Comparison of ENCODE assay signal across 31 cellular contexts in the genomic region with DNA sequence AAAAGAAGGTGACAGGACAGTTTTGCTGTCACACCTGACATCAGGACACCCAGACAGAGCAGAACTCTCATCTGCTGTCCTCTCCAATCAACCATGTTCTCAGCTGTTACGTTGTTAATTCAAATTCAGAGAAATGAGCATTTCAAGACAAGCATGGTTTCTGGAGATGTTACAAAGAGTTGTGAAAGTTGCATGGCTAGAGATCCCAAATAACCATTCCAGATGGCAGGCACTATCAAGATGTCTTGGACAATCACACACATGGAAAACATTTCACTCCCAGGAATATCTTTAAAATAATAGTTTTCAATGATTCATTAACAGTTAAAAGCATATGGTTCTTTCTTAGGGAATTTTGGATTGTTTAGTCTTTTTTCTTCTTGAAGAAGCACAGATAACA.
"Had no signal": no experiment of that assay in that cellular context is flagged by ENCODE, and none has a peak within 500 bp of the region (broad histone marks: within the 10 kb centered on the region; RNA-seq: fewer than 3 reads in every experiment).

No MANE protein-coding gene starts in this region.

- H3K9ac ChIP-seq: neural progenitor cell, parathyroid adenoma had no signal

- DNase-seq: natural killer cell; occipital lobe; ovary; posterior cingulate gyrus; psoas muscle; right cardiac atrium; right lobe of liver; spleen; stimulated activated CD4-positive, alpha-beta T cell treated with anti-CD3 and anti-CD28 coated beads, Interleukin-12 subunit alpha, Interleukin-12 subunit beta, amount 100 ng/mL, for 4 hours; stimulated activated CD4-positive, alpha-beta T cell treated with anti-CD3 and anti-CD28 coated beads, Interleukin-1b, Interleukin-23, amount 100 ng/mL, for 48 hours; stimulated activated CD4-positive, alpha-beta T cell treated with anti-CD3 and anti-CD28 coated beads, Interleukin-4, amount 100 ng/mL, for 1 hour; stimulated activated CD4-positive, alpha-beta T cell treated with anti-CD3 and anti-CD28 coated beads, Interleukin-4, amount 100 ng/mL, for 4 hours; stimulated activated CD8-positive, alpha-beta memory T cell treated with anti-CD3 and anti-CD28 coated beads, Interleukin-4, amount 100 ng/mL, for 48 hours; stimulated activated naive CD4-positive, alpha-beta T cell; stimulated activated naive CD8-positive, alpha-beta T cell treated with anti-CD3 and anti-CD28 coated beads, Interleukin-15, amount 100 ng/mL, for 72 hours; stimulated activated naive CD8-positive, alpha-beta T cell treated with anti-CD3 and anti-CD28 coated beads, Interleukin-15, Interleukin-2, amounts not matched to agents 100 U/mL and 50 U/mL, for 24 hours; substantia nigra; testis; tibial artery; transverse colon; upper lobe of right lung; uterus had no signal

- H3K36me3 Mint-ChIP-seq: natural killer cell; neural progenitor cell; stimulated activated memory B cell treated with anti-CD40 and anti-IgM and Interleukin-4, amounts not matched to agents 10 μg/mL and 1 μg/mL and 100 μg/mL, for 72 hours; type B pancreatic cell had no signal

- H3K4me3 ChIP-seq: neural progenitor cell, ovary, psoas muscle, right lobe of liver, skin epidermis, smooth muscle cell, spleen, suprapubic skin, testis, tibial artery, transverse colon, upper lobe of right lung, uterus had no signal

- H3K27me3 ChIP-seq: neural progenitor cell, ovary, right lobe of liver, spleen, suprapubic skin, testis, tibial artery, upper lobe of right lung, uterus had no signal

- H3K4me3 Mint-ChIP-seq: natural killer cell; nephron; neural progenitor cell; stimulated activated memory B cell treated with anti-CD40 and anti-IgM and Interleukin-4, amounts not matched to agents 10 μg/mL and 1 μg/mL and 100 μg/mL, for 72 hours; stimulated activated naive CD8-positive, alpha-beta T cell treated with anti-CD3 and anti-CD28 coated beads, Interleukin-15, amount 100 ng/mL, for 72 hours; type B pancreatic cell had no signal

- H3K27ac Mint-ChIP-seq: natural killer cell; nephron; neural progenitor cell; progenitor cell of endocrine pancreas; stimulated activated memory B cell treated with anti-CD40 and anti-IgM and Interleukin-4, amounts not matched to agents 10 μg/mL and 1 μg/mL and 100 μg/mL, for 72 hours; stimulated activated naive CD8-positive, alpha-beta T cell treated with anti-CD3 and anti-CD28 coated beads, Interleukin-15, amount 100 ng/mL, for 72 hours; type B pancreatic cell had no signal

- ATAC-seq: natural killer cell; psoas muscle; right cardiac atrium; right lobe of liver; stimulated activated memory B cell treated with anti-CD40 and anti-IgM and Interleukin-4, amounts not matched to agents 10 μg/mL and 1 μg/mL and 100 μg/mL, for 72 hours; stimulated activated naive CD8-positive, alpha-beta T cell treated with anti-CD3 and anti-CD28 coated beads, Interleukin-15, amount 100 ng/mL, for 72 hours; stimulated activated naive CD8-positive, alpha-beta T cell treated with anti-CD3 and anti-CD28 coated beads, Interleukin-15, Interleukin-2, amounts not matched to agents 100 U/mL and 50 U/mL, for 24 hours; upper lobe of right lung had no signal

- H3K4me1 Mint-ChIP-seq: natural killer cell; nephron; stimulated activated memory B cell treated with anti-CD40 and anti-IgM and Interleukin-4, amounts not matched to agents 10 μg/mL and 1 μg/mL and 100 μg/mL, for 72 hours had no signal

- H3K27me3 Mint-ChIP-seq: progenitor cell of endocrine pancreas; stimulated activated memory B cell treated with anti-CD40 and anti-IgM and Interleukin-4, amounts not matched to agents 10 μg/mL and 1 μg/mL and 100 μg/mL, for 72 hours; type B pancreatic cell had no signal

- H3K9me3 Mint-ChIP-seq: natural killer cell; stimulated activated naive CD8-positive, alpha-beta T cell treated with anti-CD3 and anti-CD28 coated beads, Interleukin-15, amount 100 ng/mL, for 72 hours had no signal

- H3K4me1 ChIP-seq: parathyroid adenoma, psoas muscle, right lobe of liver, spleen, testis, tibial artery, transverse colon, upper lobe of right lung, uterus had no signal

- H3K36me3 ChIP-seq: neural progenitor cell, ovary, right lobe of liver, spleen, suprapubic skin, tibial artery, transverse colon, upper lobe of right lung, uterus had no signal

- H3K27ac ChIP-seq: neural progenitor cell, ovary, parathyroid adenoma, psoas muscle, right lobe of liver, skin epidermis, spleen, suprapubic skin, testis, tibial artery, transverse colon, upper lobe of right lung, uterus had no signal

- H3K9me3 ChIP-seq: ovary, psoas muscle, right lobe of liver, spleen, suprapubic skin, testis, tibial artery, transverse colon, upper lobe of right lung, uterus had no signal
